ENCODE assay signal across 1 cellular context in genomic region chr4:1003271-1004070, GRCh38.
TF ChIP-seq lines count a peak whose summit lies in the region.

No MANE protein-coding gene starts in this region.

TF ChIP-seq in H1, 55 proteins besides CTCF, POLR2A, EP300 and RAD21:
- TF ChIP-seq E2F6 (IDR thresholded peaks at IDR 0.05) (peak; percentile 88), MAX (IDR thresholded peaks at IDR 0.05) (peak; percentile 92), ATF2 (IDR thresholded peaks at IDR 0.05; ENCODE audit: low read length) (no peak), USF2 (IDR thresholded peaks at IDR 0.05; ENCODE audit: low read length) (no peak), KDM4A (IDR thresholded peaks at IDR 0.05; ENCODE audit: low read depth, low read length, severe bottlenecking) (peak; percentile 20), CREB1 (IDR thresholded peaks at IDR 0.05) (peak; percentile 30; the same call in 1 of the 2 replicates), RNF2 (IDR thresholded peaks at IDR 0.05; ENCODE audit: borderline replicate concordance, low read depth, low read length, missing control alignments, poor library complexity, severe bottlenecking) (peak; percentile 54)
TF ChIP-seq in H1: peak in this region for 5.
